Comparison of ENCODE assay signal across 9 cellular contexts in the genomic region with DNA sequence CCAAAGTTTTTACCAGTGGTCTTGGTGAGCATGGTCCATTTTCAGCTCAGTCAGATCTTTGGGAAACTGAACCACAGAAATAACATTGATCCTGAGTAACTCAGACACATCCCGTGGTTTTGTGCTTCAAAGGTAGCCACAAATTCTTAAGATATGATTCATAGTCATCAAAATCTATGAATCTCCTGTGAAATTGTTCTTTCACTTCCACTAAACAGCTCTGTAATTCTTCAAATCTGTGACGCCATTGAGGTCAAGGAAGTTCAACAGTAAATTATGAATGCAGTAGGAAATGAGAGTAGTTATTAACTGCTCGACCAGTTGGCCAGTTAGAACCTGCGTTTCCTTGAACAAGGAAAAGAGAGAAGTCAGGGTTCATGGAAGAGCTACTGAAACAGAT.
A peak's percentile ranks its signal among the peaks of the same experiment; 100 is the strongest.
DNase-seq lines count a peak whose midpoint lies in the region; ATAC-seq and TF ChIP-seq lines count a peak whose summit lies in the region.
"Had no signal": no experiment of that assay in that cellular context is flagged by ENCODE, and none has a peak within 500 bp of the region (broad histone marks: within the 10 kb centered on the region; RNA-seq: fewer than 3 reads in every experiment).

No MANE protein-coding gene starts in this region.

- H3K27ac Mint-ChIP-seq in memory B cell, result no peak overlapping the region

- H3K36me3 Mint-ChIP-seq in memory B cell, result peaks cover 2% of the 10 kb centered on the region

- no peak overlapping the region for H3K4me3 ChIP-seq in SK-N-SH (ENCODE audit: low read depth in 2 of 2, low read length in 1 of 2)
- no peak overlapping the region for H3K4me3 ChIP-seq in OCI-LY7 (ENCODE audit: low read depth, low read length, poor library complexity, severe bottlenecking)
- H3K4me3 ChIP-seq: cardiac muscle cell had no signal

- peaks cover 1% of the 10 kb centered on the region for H3K9me3 Mint-ChIP-seq in memory B cell

- DNase-seq in SK-N-SH (no peak), memory B cell (ENCODE audit: low spot score in 2 of 2) (no peak), caudate nucleus (lab: John Stamatoyannopoulos, UW) (no peak), OCI-LY7 (ENCODE audit: low spot score) (no peak)
- no peak for DNase-seq in stimulated activated CD4-positive, alpha-beta T cell treated with anti-CD3 and anti-CD28 coated beads, Interleukin-2, amount 100 ng/mL, for 48 hours
- no peak for DNase-seq in stimulated activated CD4-positive, alpha-beta T cell treated with anti-CD3 and anti-CD28 coated beads, Interleukin-4, amount 100 ng/mL, for 24 hours

- 4% methylated on average over 4 of the region's 4 CpGs for WGBS in SK-N-SH (ENCODE audit: low lambda C conversion rate)

- CTCF ChIA-PET in SK-N-SH (lab: Yijun Ruan, JAX) (no interaction called here), OCI-LY7 (lab: Charles Lee; ENCODE audit: unreplicated experiment) (interaction anchor here (1.0 kb wide), 1 partner anchor 146 kb away, joined by 5 read pairs; no protein-coding TSS in a partner anchor)

- TF ChIP-seq RAD21 in SK-N-SH (IDR thresholded peaks at IDR 0.05; ENCODE audit: low read length), result peak; percentile 14; the same call in 1 of the 2 replicates

- intact Hi-C loops in OCI-LY7 (cut with micrococcal nuclease; ENCODE audit: unreplicated experiment), result no loop called here

- H2AFZ ChIP-seq in SK-N-SH (ENCODE audit: low read depth) (peak overlapping the region; percentile 8; the same call in 1 of the 2 replicates), OCI-LY7 (ENCODE audit: low read length) (no peak overlapping the region)

- no peak for TF ChIP-seq CTCF in SK-N-SH (IDR thresholded peaks at IDR 0.05)
- TF ChIP-seq CTCF in OCI-LY7 (conservative IDR thresholded peaks at IDR 0.05; ENCODE audit: low read length), result no peak

- H3K9me3 ChIP-seq in SK-N-SH (0 out of 2 replicates have a peak, but pooled peaks cover 5% of the 10 kb centered on the region), OCI-LY7 (ENCODE audit: low read length) (no peaks in the 10 kb centered on the region)

- H3F3A ChIP-seq in SK-N-SH (replicated peaks; ENCODE audit: insufficient read depth), result peaks cover 31% of the 10 kb centered on the region

- H3K9me2 ChIP-seq in SK-N-SH (no peaks in the 10 kb centered on the region), OCI-LY7 (ENCODE audit: insufficient read depth, low read length) (no peaks in the 10 kb centered on the region)

- H3K4me2 ChIP-seq in SK-N-SH (peak overlapping the region; percentile 32; the same call in 1 of the 2 replicates), OCI-LY7 (ENCODE audit: low read length) (no peak overlapping the region)

- H3K27ac ChIP-seq in SK-N-SH (ENCODE audit: low read depth in 2 of 2, low read length in 1 of 2) (peak overlapping the region; percentile 72 to 91; a peak in 3 of 4 replicates), caudate nucleus (ENCODE audit: low read depth, low read length) (no peak overlapping the region), OCI-LY7 (ENCODE audit: low read depth, low read length, poor library complexity, severe bottlenecking) (no peak overlapping the region)
- H3K27ac ChIP-seq: cardiac muscle cell had no signal

- BruUV-seq in OCI-LY7 (replicated peaks; lab: Mats Ljungman, UMichigan), result no TSS peak

- TF ChIP-seq EP300 in SK-N-SH (IDR thresholded peaks at IDR 0.05; ENCODE audit: borderline replicate concordance in 1 of 2, low read depth in 1 of 2, low read length in 1 of 2), result peak; percentile 72 to 94

- POLR2A ChIA-PET in SK-N-SH (lab: Yijun Ruan, JAX), result no interaction called here
- POLR2A ChIA-PET in OCI-LY7 (lab: Charles Lee), result interaction anchor here (0.7 to 1.7 kb wide), 6 partner anchors 36 to 696 kb away, joined by 3 to 5 read pairs (median 4); no protein-coding TSS in a partner anchor

- peak overlapping the region; percentile 36; the same call in 1 of the 2 replicates for H3K9ac ChIP-seq in SK-N-SH

- no peak overlapping the region for H3K4me3 Mint-ChIP-seq in memory B cell

- H3K27me3 ChIP-seq in SK-N-SH (ENCODE audit: insufficient read depth), result no peaks in the 10 kb centered on the region
- H3K27me3 ChIP-seq: cardiac muscle cell had no signal

- no peaks in the 10 kb centered on the region for H3K4me1 Mint-ChIP-seq in memory B cell

- peak; percentile 52 for ATAC-seq in GM18499 (IDR thresholded peaks at IDR 0.05; ENCODE audit: insufficient read depth, unreplicated experiment)
- peak; percentile 43 for ATAC-seq in HG03060 (IDR thresholded peaks at IDR 0.05; ENCODE audit: low read depth, unreplicated experiment)
- ATAC-seq in memory B cell (ENCODE audit: low read depth), result peak; percentile 34

- peaks cover 19% of the 10 kb centered on the region for H3K27me3 Mint-ChIP-seq in memory B cell

- H3K36me3 ChIP-seq in SK-N-SH (replicated peaks in 1 of 2; ENCODE audit: control insufficient read depth in 1 of 2, insufficient read depth in 2 of 2, low read length in 1 of 2), result no peaks in the 10 kb centered on the region
- H3K36me3 ChIP-seq in OCI-LY7 (ENCODE audit: insufficient read depth, low read length), result no peaks in the 10 kb centered on the region
- H3K36me3 ChIP-seq: cardiac muscle cell had no signal

- H3K79me2 ChIP-seq in SK-N-SH (ENCODE audit: insufficient read depth), result no peaks in the 10 kb centered on the region
- no peaks in the 10 kb centered on the region for H3K79me2 ChIP-seq in OCI-LY7 (ENCODE audit: insufficient read depth, low read depth, low read length)

- H4K20me1 ChIP-seq in SK-N-SH (ENCODE audit: insufficient read depth), result no peaks in the 10 kb centered on the region
- no peaks in the 10 kb centered on the region for H4K20me1 ChIP-seq in OCI-LY7 (ENCODE audit: insufficient read depth, low read length)

- H3K4me1 ChIP-seq in SK-N-SH (ENCODE audit: control insufficient read depth in 1 of 2, insufficient read depth in 2 of 2, low read depth in 1 of 2, low read length in 1 of 2), result peaks cover 0 to 37% of the 10 kb centered on the region in 2 experiments; a peak in 2 of 4 replicates
- no peaks in the 10 kb centered on the region for H3K4me1 ChIP-seq in OCI-LY7 (ENCODE audit: insufficient read depth, low read length, poor library complexity, severe bottlenecking)

TF ChIP-seq in SK-N-SH, 30 proteins besides CTCF, POLR2A, EP300 and RAD21 (continues in another document):
- TF ChIP-seq RFX5 (IDR thresholded peaks at IDR 0.05; ENCODE audit: low read length), result no peak
- TF ChIP-seq RXRA (IDR thresholded peaks at IDR 0.05; ENCODE audit: borderline replicate concordance, low read depth), result peak; percentile 99
- peak; percentile 86 for TF ChIP-seq FOSL2 (IDR thresholded peaks at IDR 0.05; ENCODE audit: borderline replicate concordance, low read depth)
- TF ChIP-seq, protein P1, sequence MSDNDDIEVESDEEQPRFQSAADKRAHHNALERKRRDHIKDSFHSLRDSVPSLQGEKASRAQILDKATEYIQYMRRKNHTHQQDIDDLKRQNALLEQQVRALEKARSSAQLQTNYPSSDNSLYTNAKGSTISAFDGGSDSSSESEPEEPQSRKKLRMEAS (IDR thresholded peaks at IDR 0.05; ENCODE audit: low read depth), result peak; percentile 44; the same call in 1 of the 2 replicates
- TF ChIP-seq EZH2phosphoT487 (IDR thresholded peaks at IDR 0.05; ENCODE audit: borderline replicate concordance, low read depth), result no peak
- TF ChIP-seq ELF1 (IDR thresholded peaks at IDR 0.05), result peak; percentile 45; the same call in 1 of the 2 replicates
- TF ChIP-seq FOXM1 (IDR thresholded peaks at IDR 0.05; ENCODE audit: low read depth), result peak; percentile 75
- no peak for TF ChIP-seq YY1 (IDR thresholded peaks at IDR 0.05; ENCODE audit: low read depth)
- no peak for TF ChIP-seq GABPA (IDR thresholded peaks at IDR 0.05; ENCODE audit: low read depth)
- TF ChIP-seq NFIC (IDR thresholded peaks at IDR 0.05; ENCODE audit: borderline replicate concordance), result peak; percentile 82
- TF ChIP-seq FOXJ3 (CRISPR knock-in tag; IDR thresholded peaks at IDR 0.05), result no peak
- TF ChIP-seq GATA2 (CRISPR knock-in tag; IDR thresholded peaks at IDR 0.05), result no peak
- TF ChIP-seq TCF12 (IDR thresholded peaks at IDR 0.05), result peak; percentile 97
- TF ChIP-seq RCOR1 (IDR thresholded peaks at IDR 0.05; ENCODE audit: low read length), result no peak
- TF ChIP-seq TEAD4 (IDR thresholded peaks at IDR 0.05; ENCODE audit: borderline replicate concordance, insufficient read depth), result peak; percentile 92
- TF ChIP-seq, protein P2, sequence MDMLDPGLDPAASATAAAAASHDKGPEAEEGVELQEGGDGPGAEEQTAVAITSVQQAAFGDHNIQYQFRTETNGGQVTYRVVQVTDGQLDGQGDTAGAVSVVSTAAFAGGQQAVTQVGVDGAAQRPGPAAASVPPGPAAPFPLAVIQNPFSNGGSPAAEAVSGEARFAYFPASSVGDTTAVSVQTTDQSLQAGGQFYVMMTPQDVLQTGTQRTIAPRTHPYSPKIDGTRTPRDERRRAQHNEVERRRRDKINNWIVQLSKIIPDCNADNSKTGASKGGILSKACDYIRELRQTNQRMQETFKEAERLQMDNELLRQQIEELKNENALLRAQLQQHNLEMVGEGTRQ (IDR thresholded peaks at IDR 0.05; ENCODE audit: borderline replicate concordance, low read depth, low read length), result no peak
- TF ChIP-seq, protein P3, sequence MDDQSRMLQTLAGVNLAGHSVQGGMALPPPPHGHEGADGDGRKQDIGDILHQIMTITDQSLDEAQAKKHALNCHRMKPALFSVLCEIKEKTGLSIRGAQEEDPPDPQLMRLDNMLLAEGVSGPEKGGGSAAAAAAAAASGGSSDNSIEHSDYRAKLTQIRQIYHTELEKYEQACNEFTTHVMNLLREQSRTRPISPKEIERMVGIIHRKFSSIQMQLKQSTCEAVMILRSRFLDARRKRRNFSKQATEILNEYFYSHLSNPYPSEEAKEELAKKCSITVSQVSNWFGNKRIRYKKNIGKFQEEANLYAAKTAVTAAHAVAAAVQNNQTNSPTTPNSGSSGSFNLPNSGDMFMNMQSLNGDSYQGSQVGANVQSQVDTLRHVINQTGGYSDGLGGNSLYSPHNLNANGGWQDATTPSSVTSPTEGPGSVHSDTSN (IDR thresholded peaks at IDR 0.05), result peak; percentile 95
- TF ChIP-seq JUND (IDR thresholded peaks at IDR 0.05), result peak; percentile 97
- TF ChIP-seq, protein P4, sequence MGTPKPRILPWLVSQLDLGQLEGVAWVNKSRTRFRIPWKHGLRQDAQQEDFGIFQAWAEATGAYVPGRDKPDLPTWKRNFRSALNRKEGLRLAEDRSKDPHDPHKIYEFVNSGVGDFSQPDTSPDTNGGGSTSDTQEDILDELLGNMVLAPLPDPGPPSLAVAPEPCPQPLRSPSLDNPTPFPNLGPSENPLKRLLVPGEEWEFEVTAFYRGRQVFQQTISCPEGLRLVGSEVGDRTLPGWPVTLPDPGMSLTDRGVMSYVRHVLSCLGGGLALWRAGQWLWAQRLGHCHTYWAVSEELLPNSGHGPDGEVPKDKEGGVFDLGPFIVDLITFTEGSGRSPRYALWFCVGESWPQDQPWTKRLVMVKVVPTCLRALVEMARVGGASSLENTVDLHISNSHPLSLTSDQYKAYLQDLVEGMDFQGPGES (IDR thresholded peaks at IDR 0.05; ENCODE audit: low read depth, low read length), result no peak

Comparison
In these comparisons a context has a peak if more than half of its experiments do, and no peak if none do; other contexts are left out.
1. H3K27ac ChIP-seq: peak in SK-N-SH (2 of 2); none in caudate nucleus (single experiment) and OCI-LY7 (single experiment).
2. Peak in every context shown above with its lines, with median percentiles within 50 percentile points of each other: ATAC-seq.